Comparison of ENCODE assay signal across 8 cellular contexts in the genomic region with DNA sequence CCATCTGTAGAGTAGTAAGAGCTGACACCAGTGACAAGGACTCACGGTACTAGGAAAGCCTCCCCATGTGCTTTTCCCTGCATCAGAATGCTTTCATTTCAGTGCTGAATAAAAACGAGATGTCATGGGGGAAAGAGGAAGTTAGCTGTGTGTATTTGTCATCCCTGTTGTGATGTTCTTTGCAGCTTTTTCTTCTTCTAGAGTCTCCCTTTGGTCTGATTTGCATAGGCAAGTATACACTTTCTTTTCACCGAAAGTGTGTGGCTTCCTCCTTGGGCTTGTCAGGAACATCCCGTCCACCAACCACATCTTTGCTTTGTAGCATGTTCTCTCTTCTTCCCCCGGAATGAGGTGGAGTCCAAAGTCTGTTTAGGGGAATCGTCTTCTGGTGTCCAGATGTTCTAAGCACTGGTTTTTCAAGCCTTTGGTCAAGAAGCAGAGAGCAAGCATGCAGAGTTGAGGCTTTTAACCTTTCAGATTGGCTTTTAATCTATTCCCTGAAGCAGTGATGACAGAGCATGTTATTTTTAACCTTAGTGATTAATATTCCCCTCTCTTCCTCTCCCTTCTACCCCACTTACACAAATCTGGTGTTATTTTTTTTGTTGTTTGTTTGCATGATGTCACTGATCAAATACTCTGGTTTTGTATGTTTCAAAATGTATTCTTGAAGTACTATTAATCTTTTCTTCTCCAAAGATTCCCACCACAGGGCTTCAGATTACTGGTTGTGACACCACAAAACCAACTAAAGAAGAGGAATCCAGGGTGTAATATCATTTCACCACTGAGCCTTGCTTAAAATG.
DNase-seq lines count a peak whose midpoint lies in the region; ATAC-seq, FAIRE-seq and TF ChIP-seq lines count a peak whose summit lies in the region.

No MANE protein-coding gene starts in this region.

- peaks cover 9% of the 10 kb centered on the region for H3K27me3 Mint-ChIP-seq in stimulated activated naive CD8-positive, alpha-beta T cell treated with anti-CD3 and anti-CD28 coated beads, Interleukin-15, amount 100 ng/mL, for 72 hours

- H3K36me3 ChIP-seq in BLaER1 (peaks cover 11% of the 10 kb centered on the region; the same call in 1 of the 2 replicates), heart right ventricle (no peaks in the 10 kb centered on the region)

- H3K4me1 ChIP-seq in BLaER1 (peaks cover 26% of the 10 kb centered on the region), heart right ventricle (peaks cover 0 to 52% (median 31%) of the 10 kb centered on the region in 9 donors)

- H4K20me1 ChIP-seq in BLaER1, result peaks cover 13% of the 10 kb centered on the region; the same call in 1 of the 2 replicates

- peak; percentile 29 for DNase-seq in GM19240 (ENCODE audit: insufficient read length, low spot score)
- no peak for DNase-seq in heart right ventricle
- DNase-seq in stimulated activated naive CD8-positive, alpha-beta T cell treated with anti-CD3 and anti-CD28 coated beads, Interleukin-15, amount 100 ng/mL, for 72 hours, result peak; percentile 14 to 58
- DNase-seq in H54 (ENCODE audit: insufficient read length, low spot score), result no peak
- no peak for DNase-seq in NCI-H187 (lab: John Stamatoyannopoulos, UW)

- peak overlapping the region; percentile 67 for H3K4me2 ChIP-seq in BLaER1

- H3K4me3 ChIP-seq in BLaER1, result peak overlapping the region; percentile 18
- H3K4me3 ChIP-seq in WI38 (ENCODE audit: low read depth, low read length), result peak overlapping the region; percentile 2; the same call in 1 of the 2 replicates
- peak overlapping the region in 6 of 10 donors; percentile 3 to 30 (median 13) for H3K4me3 ChIP-seq in heart right ventricle

- 26 to 30% methylated on average over 6 of the region's 6 CpGs for WGBS in heart right ventricle, 2 donors

- H3K9ac ChIP-seq in BLaER1, result peak overlapping the region; percentile 21; the same call in 1 of the 2 replicates

- no peak for FAIRE-seq in H54 (lab: Jason Lieb, UNC)

- no peak for TF ChIP-seq POLR2A in H54 (IDR thresholded peaks at IDR 0.05; ENCODE audit: low read depth, low read length)

- peaks cover 70% of the 10 kb centered on the region for H3K4me1 Mint-ChIP-seq in stimulated activated naive CD8-positive, alpha-beta T cell treated with anti-CD3 and anti-CD28 coated beads, Interleukin-15, amount 100 ng/mL, for 72 hours

- H3K27ac ChIP-seq in BLaER1 (peak overlapping the region; percentile 32), heart right ventricle (peak overlapping the region in 9 of 10 donors; percentile 9 to 76 (median 59))

- no peaks in the 10 kb centered on the region for H3K9me3 Mint-ChIP-seq in stimulated activated naive CD8-positive, alpha-beta T cell treated with anti-CD3 and anti-CD28 coated beads, Interleukin-15, amount 100 ng/mL, for 72 hours

- H3K27me3 ChIP-seq in BLaER1, result no peaks in the 10 kb centered on the region; the same call in 1 of the 2 replicates
- no peaks in the 10 kb centered on the region for H3K27me3 ChIP-seq in heart right ventricle

- H3K4me3 Mint-ChIP-seq in stimulated activated naive CD8-positive, alpha-beta T cell treated with anti-CD3 and anti-CD28 coated beads, Interleukin-15, amount 100 ng/mL, for 72 hours, result peak overlapping the region; percentile 19 to 58

- peak; percentile 97 for ATAC-seq in HG03175 (IDR thresholded peaks at IDR 0.05; ENCODE audit: unreplicated experiment)
- peak; percentile 40 to 76 (median 66) for ATAC-seq in heart right ventricle
- ATAC-seq in stimulated activated naive CD8-positive, alpha-beta T cell treated with anti-CD3 and anti-CD28 coated beads, Interleukin-15, amount 100 ng/mL, for 72 hours, result peak; percentile 96

- TF ChIP-seq CTCF in WI38 (IDR thresholded peaks at IDR 0.05; ENCODE audit: low read depth, low read length), result no peak
- no peak for TF ChIP-seq CTCF in heart right ventricle (IDR thresholded peaks at IDR 0.05)

- H3K9me3 ChIP-seq in BLaER1 (no peaks in the 10 kb centered on the region), heart right ventricle (no peaks in the 10 kb centered on the region)

- H3K27ac Mint-ChIP-seq in stimulated activated naive CD8-positive, alpha-beta T cell treated with anti-CD3 and anti-CD28 coated beads, Interleukin-15, amount 100 ng/mL, for 72 hours, result peak overlapping the region; percentile 59 to 80

- intact Hi-C loops in heart right ventricle (cut with DNase I), result loop anchor here in 1 of 10 donors (5.0 kb wide), 1 partner anchor 1523 kb away; no protein-coding TSS in a partner anchor

Comparison
In these comparisons a context has a peak if more than half of its experiments do, and no peak if none do; other contexts are left out.
1. DNase-seq: peak in GM19240 (single experiment) and stimulated activated naive CD8-positive, alpha-beta T cell treated with anti-CD3 and anti-CD28 coated beads, Interleukin-15, amount 100 ng/mL, for 72 hours (2 of 2); none in heart right ventricle (0 of 2), H54 (single experiment) and NCI-H187 (0 of 2).
2. Peak in every context shown above with its lines, with median percentiles within 50 percentile points of each other: H3K4me3 ChIP-seq and ATAC-seq.